Comparison of ENCODE assay signal across 9 cellular contexts in genomic region chr6:157143171-157143884, GRCh38.
A peak's percentile ranks its signal among the peaks of the same experiment; 100 is the strongest.
DNase-seq lines count a peak whose midpoint lies in the region; ATAC-seq and TF ChIP-seq lines count a peak whose summit lies in the region.
"Had no signal": no experiment of that assay in that cellular context is flagged by ENCODE, and none has a peak within 500 bp of the region (broad histone marks: within the 10 kb centered on the region; RNA-seq: fewer than 3 reads in every experiment).

No MANE protein-coding gene starts in this region.

- H3K27me3 Mint-ChIP-seq in GM23338 (ENCODE audit: insufficient read depth, low read depth, poor library complexity) (peaks cover 17% of the 10 kb centered on the region), Caco-2 (ENCODE audit: insufficient read depth, unreplicated experiment) (no peaks in the 10 kb centered on the region)

- 0 out of 2 replicates have a peak, but pooled peaks cover 5% of the 10 kb centered on the region for H3F3A ChIP-seq in GM23338 (replicated peaks; ENCODE audit: low read depth)

- H3K27ac Mint-ChIP-seq in GM23338 (no peak overlapping the region), Caco-2 (ENCODE audit: unreplicated experiment) (no peak overlapping the region)

- H3K27me3 ChIP-seq in GM23338 (ENCODE audit: insufficient read depth): no peaks in the 10 kb centered on the region
- no peaks in the 10 kb centered on the region for H3K27me3 ChIP-seq in Caco-2 (replicated peaks; ENCODE audit: control insufficient read depth, insufficient read depth, low read length)
- H3K27me3 ChIP-seq: upper lobe of left lung had no signal

- no peak overlapping the region for H3K4me2 ChIP-seq in GM23338

- no peak overlapping the region for H3K4me3 ChIP-seq in GM23338
- H3K4me3 ChIP-seq in Caco-2 (ENCODE audit: low read depth, low read length): no peak overlapping the region
- H3K4me3 ChIP-seq: upper lobe of left lung had no signal

- DNase-seq in GM23338 (ENCODE audit: low spot score) (no peak), RPMI7951 (ENCODE audit: low read depth) (peak; percentile 79), fibroblast of peridontal ligament (ENCODE audit: extremely low read depth) (peak; percentile 88), Caco-2 (no peak), NOMO-1 treated with DMSO at 0.1 percent for 48 hours (lab: John Stamatoyannopoulos, UW; ENCODE audit: unreplicated experiment) (no peak)
- peak in 2 of 3 donors; percentile 12 to 18 for DNase-seq in stimulated activated CD4-positive, alpha-beta T cell treated with anti-CD3 and anti-CD28 coated beads, TNF-alpha, amount 100 ng/mL, for 48 hours (ENCODE audit: low read depth in 3 of 3)
- DNase-seq: Karpas-422, upper lobe of left lung had no signal

- CTCF ChIA-PET in Caco-2 (lab: Charles Lee): interaction anchor here (1.0 kb wide), 1 partner anchor 17 kb away, joined by 3 read pairs; no protein-coding TSS in a partner anchor

- no peaks in the 10 kb centered on the region for H3K9me3 ChIP-seq in Caco-2
- H3K9me3 ChIP-seq: upper lobe of left lung had no signal

- H4K20me1 ChIP-seq in GM23338 (replicated peaks; ENCODE audit: insufficient read depth): 0 out of 2 replicates have a peak, but pooled peaks cover 2% of the 10 kb centered on the region

- H2AFZ ChIP-seq in GM23338: no peak overlapping the region

- H3K4me1 Mint-ChIP-seq in GM23338 (peaks cover 38% of the 10 kb centered on the region), Caco-2 (ENCODE audit: low read depth, unreplicated experiment) (no peaks in the 10 kb centered on the region)

- no TSS peak for BruUV-seq in Caco-2 (replicated peaks; lab: Mats Ljungman, UMichigan)

- H3K4me3 Mint-ChIP-seq in GM23338 (no peak overlapping the region), Caco-2 (ENCODE audit: unreplicated experiment) (no peak overlapping the region)

- H3K36me3 ChIP-seq in GM23338 (ENCODE audit: insufficient read depth) (no peaks in the 10 kb centered on the region), Caco-2 (ENCODE audit: control insufficient read depth, insufficient read depth, low read length) (no peaks in the 10 kb centered on the region)

- H3K4me1 ChIP-seq in GM23338 (ENCODE audit: insufficient read depth): peaks cover 30% of the 10 kb centered on the region
- no peaks in the 10 kb centered on the region for H3K4me1 ChIP-seq in Caco-2

- H3K27ac ChIP-seq in GM23338 (ENCODE audit: low read depth): 0 out of 2 replicates have a peak overlapping the region, but pooled peaks have one; percentile 36

- ATAC-seq in GM23338 (no peak), HG02852 (IDR thresholded peaks at IDR 0.05; ENCODE audit: unreplicated experiment) (no peak)

- intact Hi-C loops in Caco-2 (cut with micrococcal nuclease; ENCODE audit: unreplicated experiment): no loop called here

- H3K36me3 Mint-ChIP-seq in GM23338 (ENCODE audit: low read depth) (peaks cover 9% of the 10 kb centered on the region; the same call in 2 of the 3 replicates), Caco-2 (ENCODE audit: insufficient read depth, unreplicated experiment) (peaks cover 23% of the 10 kb centered on the region)

- H3K79me2 ChIP-seq in GM23338 (replicated peaks; ENCODE audit: insufficient read depth): no peaks in the 10 kb centered on the region

- TF ChIP-seq CTCF in GM23338 (conservative IDR thresholded peaks at IDR 0.05; ENCODE audit: low read depth in 2 of 2) (no peak), Caco-2 (IDR thresholded peaks at IDR 0.05; ENCODE audit: insufficient read depth in 1 of 2, low read depth in 1 of 2, low read length in 1 of 2, severe bottlenecking in 1 of 2, unreplicated experiment in 1 of 2) (no peak)

- no peaks in the 10 kb centered on the region for H3K9me2 ChIP-seq in GM23338 (ENCODE audit: insufficient read depth)

- H3K9me3 Mint-ChIP-seq in GM23338 (no peaks in the 10 kb centered on the region), Caco-2 (ENCODE audit: unreplicated experiment) (no peaks in the 10 kb centered on the region)

- POLR2A ChIA-PET in Caco-2 (lab: Charles Lee): no interaction called here

TF ChIP-seq in GM23338, 12 proteins besides CTCF, POLR2A, EP300 and RAD21:
- TF ChIP-seq POLR2AphosphoS5 (IDR thresholded peaks at IDR 0.05; ENCODE audit: low read depth) (no peak), CREB1 (CRISPR knock-in tag; IDR thresholded peaks at IDR 0.05; ENCODE audit: low read depth) (no peak), EZH2phosphoT487 (IDR thresholded peaks at IDR 0.05; ENCODE audit: unreplicated experiment) (no peak), ZNF114 (CRISPR knock-in tag; IDR thresholded peaks at IDR 0.05) (no peak), EZH2 (IDR thresholded peaks at IDR 0.05; ENCODE audit: low read depth, unreplicated experiment) (no peak), ZNF331 (CRISPR knock-in tag; IDR thresholded peaks at IDR 0.05; ENCODE audit: low read depth) (no peak), JUNB (IDR thresholded peaks at IDR 0.05; ENCODE audit: unreplicated experiment) (no peak), STAT1 (IDR thresholded peaks at IDR 0.05; ENCODE audit: unreplicated experiment) (no peak), ZNF462 (CRISPR knock-in tag; IDR thresholded peaks at IDR 0.05) (no peak)

Comparison
In these comparisons a context has a peak if more than half of its experiments do, and no peak if none do; other contexts are left out.
1. DNase-seq: peak in RPMI7951 (single experiment), fibroblast of peridontal ligament (single experiment) and stimulated activated CD4-positive, alpha-beta T cell treated with anti-CD3 and anti-CD28 coated beads, TNF-alpha, amount 100 ng/mL, for 48 hours (2 of 3); none in GM23338 (single experiment), Caco-2 (0 of 2) and NOMO-1 treated with DMSO at 0.1 percent for 48 hours (single experiment).